ENCODE assay signal across 20 cellular contexts in the genomic region with DNA sequence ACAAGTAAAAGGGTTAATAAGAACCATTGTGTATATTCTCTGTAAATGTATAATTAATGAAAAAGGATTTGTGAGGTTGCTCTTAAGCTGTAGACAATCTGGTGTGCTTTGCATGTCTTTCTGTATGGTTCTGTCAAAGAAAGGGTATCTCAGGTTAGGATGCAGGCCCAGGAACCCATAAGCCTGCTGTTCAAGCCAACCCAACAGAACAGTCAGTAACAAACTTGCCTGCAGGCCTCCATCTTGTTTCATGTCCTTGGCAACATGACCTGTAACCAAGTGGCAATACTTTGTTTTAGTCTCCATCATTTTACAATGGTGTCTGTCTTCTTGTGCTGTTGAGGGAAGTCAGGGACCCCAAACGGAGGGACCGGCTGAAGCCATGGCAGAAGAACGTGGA.
"Had no signal": no experiment of that assay in that cellular context is flagged by ENCODE, and none has a peak within 500 bp of the region (broad histone marks: within the 10 kb centered on the region; RNA-seq: fewer than 3 reads in every experiment).

No MANE protein-coding gene starts in this region.

- H2AFZ ChIP-seq: hepatocyte had no signal

- H3K27ac ChIP-seq: coronary artery, dorsolateral prefrontal cortex, hepatocyte, left ventricle myocardium inferior, lower lobe of right lung, psoas muscle, right lobe of liver, tibial artery, upper lobe of right lung, vagina had no signal

- H3K9me3 ChIP-seq: left ventricle myocardium inferior, psoas muscle, right lobe of liver, tibial artery, upper lobe of right lung, vagina had no signal

- H3K36me3 ChIP-seq: left ventricle myocardium inferior, lower lobe of right lung, right lobe of liver, tibial artery, upper lobe of right lung, vagina had no signal

- FAIRE-seq: keratinocyte had no signal

- H3K4me1 ChIP-seq: left ventricle myocardium inferior, lower lobe of right lung, psoas muscle, right lobe of liver, upper lobe of right lung had no signal

- ATAC-seq: lower lobe of right lung; natural killer cell treated with Interleukin-12 subunit alpha and Interleukin-12 subunit beta and Interleukin-15 and Interleukin-18, amount 100 ng/mL, for 72 hours; psoas muscle; right lobe of liver; stimulated activated memory B cell treated with anti-CD40 and anti-IgM and Interleukin-4, amounts not matched to agents 10 μg/mL and 1 μg/mL and 100 μg/mL, for 72 hours; upper lobe of right lung had no signal

- H3K27me3 ChIP-seq: right lobe of liver, tibial artery, upper lobe of right lung, vagina had no signal

- H3K79me2 ChIP-seq: hepatocyte had no signal

- H3K4me2 ChIP-seq: hepatocyte had no signal

- DNase-seq: dorsolateral prefrontal cortex; effector CD8-positive, alpha-beta T cell; foreskin melanocyte; head of caudate nucleus; immature natural killer cell; left ventricle myocardium inferior; lower lobe of right lung; midbrain; psoas muscle; retina; right lobe of liver; stimulated activated CD4-positive, alpha-beta T cell treated with anti-CD3 and anti-CD28 coated beads, Interleukin-4, amount 100 ng/mL, for 1 hour; tibial artery; upper lobe of right lung had no signal

- H3K4me3 ChIP-seq: coronary artery, dorsolateral prefrontal cortex, hepatocyte, left ventricle myocardium inferior, lower lobe of right lung, psoas muscle, right lobe of liver, tibial artery, upper lobe of right lung, vagina had no signal
